ENCODE assay signal across 8 cellular contexts in genomic region chr2:100427627-100428258, GRCh38. TPM values are rescaled to one million over a fixed set of nuclear protein-coding genes. Genes with fewer than 3 reads are reported as not detected.
A peak's percentile ranks its signal among the peaks of the same experiment; 100 is the strongest.
DNase-seq lines count a peak whose midpoint lies in the region; ATAC-seq and TF ChIP-seq lines count a peak whose summit lies in the region.

No MANE protein-coding gene starts in this region.

- TF ChIP-seq CTCF in activated CD8-positive, alpha-beta T cell treated with anti-CD3 and anti-CD28 coated beads for 36 hours (IDR thresholded peaks at IDR 0.05) = peak; percentile 67

- intact Hi-C loops in activated CD8-positive, alpha-beta T cell treated with anti-CD3 and anti-CD28 coated beads for 36 hours (cut with micrococcal nuclease) = no loop called here

- DNase-seq in DMS153 treated with DMSO at 0.1 percent for 48 hours (lab: John Stamatoyannopoulos, UW; ENCODE audit: unreplicated experiment) (peak; percentile 31), DMS153 (lab: John Stamatoyannopoulos, UW) (no peak), NCI-H1694 (lab: John Stamatoyannopoulos, UW) (peak; percentile 63), naive B cell (peak; percentile 41)
- peak; percentile 89 for DNase-seq in activated CD8-positive, alpha-beta T cell treated with anti-CD3 and anti-CD28 coated beads for 36 hours
- peak; percentile 50 to 60 (median 50) for DNase-seq in effector memory CD8-positive, alpha-beta T cell
- peak; percentile 58 for DNase-seq in stimulated activated naive CD4-positive, alpha-beta T cell treated with Interleukin-2 at 50 U/mL for 16 hours (lab: John Stamatoyannopoulos, UW)

- H3K27ac Mint-ChIP-seq in activated CD8-positive, alpha-beta T cell treated with anti-CD3 and anti-CD28 coated beads for 36 hours = no peak overlapping the region
- no peak overlapping the region for H3K27ac Mint-ChIP-seq in effector memory CD8-positive, alpha-beta T cell
- H3K27ac Mint-ChIP-seq in naive B cell = no peak overlapping the region

- CTCF ChIA-PET in activated CD8-positive, alpha-beta T cell treated with anti-CD3 and anti-CD28 coated beads for 36 hours (lab: Charles Lee) = interaction anchor here (1.3 kb wide), 1 partner anchor 129 kb away, joined by 3 read pairs; no protein-coding TSS in a partner anchor

- POLR2A ChIA-PET in activated CD8-positive, alpha-beta T cell treated with anti-CD3 and anti-CD28 coated beads for 36 hours (lab: Charles Lee) = no interaction called here

- H3K4me3 Mint-ChIP-seq in activated CD8-positive, alpha-beta T cell treated with anti-CD3 and anti-CD28 coated beads for 36 hours = no peak overlapping the region
- no peak overlapping the region for H3K4me3 Mint-ChIP-seq in effector memory CD8-positive, alpha-beta T cell
- no peak overlapping the region for H3K4me3 Mint-ChIP-seq in naive B cell

- no peaks in the 10 kb centered on the region for H3K36me3 Mint-ChIP-seq in activated CD8-positive, alpha-beta T cell treated with anti-CD3 and anti-CD28 coated beads for 36 hours (ENCODE audit: low read depth)
- H3K36me3 Mint-ChIP-seq in effector memory CD8-positive, alpha-beta T cell (ENCODE audit: insufficient read depth) = no peaks in the 10 kb centered on the region
- H3K36me3 Mint-ChIP-seq in naive B cell = peaks cover 0 to 10% of the 10 kb centered on the region in 2 donors

- ATAC-seq in activated CD8-positive, alpha-beta T cell treated with anti-CD3 and anti-CD28 coated beads for 36 hours = peak; percentile 67
- ATAC-seq in effector memory CD8-positive, alpha-beta T cell (replicated peaks) = peak; percentile 72
- ATAC-seq in naive B cell (ENCODE audit: low read depth in 2 of 2) = peak; percentile 76
- no peak for ATAC-seq in GM21528 (IDR thresholded peaks at IDR 0.05; ENCODE audit: low FRiP score, unreplicated experiment)

- H3K4me1 Mint-ChIP-seq in activated CD8-positive, alpha-beta T cell treated with anti-CD3 and anti-CD28 coated beads for 36 hours (ENCODE audit: low read depth) = peaks cover 3% of the 10 kb centered on the region
- peaks cover 4% of the 10 kb centered on the region in 2 donors for H3K4me1 Mint-ChIP-seq in effector memory CD8-positive, alpha-beta T cell (ENCODE audit: low read depth in 2 of 2)
- peaks cover 0 to 5% (median 2%) of the 10 kb centered on the region in 3 donors for H3K4me1 Mint-ChIP-seq in naive B cell

- peaks cover 6% of the 10 kb centered on the region for H3K27me3 Mint-ChIP-seq in activated CD8-positive, alpha-beta T cell treated with anti-CD3 and anti-CD28 coated beads for 36 hours
- peaks cover 45 to 67% of the 10 kb centered on the region in 2 donors for H3K27me3 Mint-ChIP-seq in effector memory CD8-positive, alpha-beta T cell
- H3K27me3 Mint-ChIP-seq in naive B cell = peaks cover 31 to 59% (median 41%) of the 10 kb centered on the region in 3 donors

- peaks cover 4% of the 10 kb centered on the region for H3K9me3 Mint-ChIP-seq in activated CD8-positive, alpha-beta T cell treated with anti-CD3 and anti-CD28 coated beads for 36 hours
- H3K9me3 Mint-ChIP-seq in effector memory CD8-positive, alpha-beta T cell = no peaks in the 10 kb centered on the region
- H3K9me3 Mint-ChIP-seq in naive B cell = peaks cover 0 to 11% (median 2%) of the 10 kb centered on the region in 7 donors

RNA-seq across cellular contexts. Expression of gene CHST10, which starts 10.3 kb away (rescaled TPM):
- total RNA-seq in activated CD8-positive, alpha-beta T cell treated with anti-CD3 and anti-CD28 coated beads for 36 hours = 10 to 100 TPM in 1 of 2 experiments, 1 to 10 TPM in 1; 9.5 to 10.5 TPM
- polyA plus RNA-seq in naive B cell (ENCODE audit: low read depth in 6 of 6) = 1 to 10 TPM; 3.9 to 9.5 (median 5.8) TPM

RNA-seq across cellular contexts. Expression of gene NMS, which starts 42.5 kb away (rescaled TPM):
- total RNA-seq in activated CD8-positive, alpha-beta T cell treated with anti-CD3 and anti-CD28 coated beads for 36 hours = not detected
- not detected for polyA plus RNA-seq in naive B cell (ENCODE audit: low read depth in 6 of 6)
